Comparison of ENCODE assay signal across 24 cellular contexts in genomic region chr4:119865789-119866188, GRCh38.
DNase-seq lines count a peak whose midpoint lies in the region; FAIRE-seq and TF ChIP-seq lines count a peak whose summit lies in the region.
"Had no signal": no experiment of that assay in that cellular context is flagged by ENCODE, and none has a peak within 500 bp of the region (broad histone marks: within the 10 kb centered on the region; RNA-seq: fewer than 3 reads in every experiment).

No MANE protein-coding gene starts in this region.

- H3K36me3 ChIP-seq in ACC112 (ENCODE audit: insufficient read depth, low read length): no peaks in the 10 kb centered on the region
- H3K36me3 ChIP-seq in ascending aorta: no peaks in the 10 kb centered on the region
- H3K36me3 ChIP-seq in small intestine (ENCODE audit: control insufficient read depth in 2 of 2, insufficient read depth in 2 of 2, low read length in 2 of 2): no peaks in the 10 kb centered on the region
- H3K36me3 ChIP-seq in left ventricle myocardium inferior: no peaks in the 10 kb centered on the region
- H3K36me3 ChIP-seq: HAP-1 had no signal

- DNase-seq in ascending aorta (ENCODE audit: low spot score in 2 of 2) (no peak), fibroblast of peridontal ligament (ENCODE audit: extremely low read depth) (peak; percentile 25), small intestine (no peak), KBM-7 (no peak), cerebellar cortex (ENCODE audit: low spot score) (no peak), left ventricle myocardium inferior (no peak)
- DNase-seq: C1 segment of cervical spinal cord; CD4-positive, alpha-beta memory T cell; COR-L47; DMS53; HFFc6; NCI-H1048; NCI-H1417; NCI-H1694; NCI-H2029 treated with DMSO at 0.1 percent for 48 hours; NCI-H446 treated with DMSO at 0.1 percent for 48 hours; NCI-H526 treated with DMSO at 0.1 percent for 48 hours; SHP77 had no signal

- H3K27me3 ChIP-seq in ACC112 (ENCODE audit: insufficient read depth, low read length) (no peaks in the 10 kb centered on the region), ascending aorta (no peaks in the 10 kb centered on the region), small intestine (ENCODE audit: control insufficient read depth in 2 of 2, insufficient read depth in 2 of 2, low read length in 2 of 2) (no peaks in the 10 kb centered on the region), left ventricle myocardium inferior (ENCODE audit: low read depth) (no peaks in the 10 kb centered on the region)

- in situ Hi-C loops in KBM-7 (cut with MboI; ENCODE audit: low pct_unique_long_range_greater_than_20kb, low sequenced_read_pairs): no loop called here

- H3K9me3 ChIP-seq in ascending aorta: no peaks in the 10 kb centered on the region
- no peaks in the 10 kb centered on the region for H3K9me3 ChIP-seq in small intestine (ENCODE audit: control insufficient read depth, low read depth)
- no peaks in the 10 kb centered on the region for H3K9me3 ChIP-seq in left ventricle myocardium inferior (replicated peaks)
- H3K9me3 ChIP-seq: HAP-1 had no signal

- no peak for TF ChIP-seq CTCF in ascending aorta (IDR thresholded peaks at IDR 0.05)
- TF ChIP-seq CTCF in left ventricle myocardium inferior (IDR thresholded peaks at IDR 0.05; ENCODE audit: borderline replicate concordance): no peak

- intact Hi-C loops in ascending aorta (cut with DNase I): loop anchor here (2.0 to 5.0 kb wide), 3 partner anchors 31 to 237 kb away; partner anchors contain the start of gene PDE5A
- intact Hi-C loops in left ventricle myocardium inferior (cut with micrococcal nuclease): no loop called here

- H3K4me3 ChIP-seq in ACC112 (ENCODE audit: low read depth, low read length): peak overlapping the region; percentile 11; the same call in 1 of the 2 replicates
- no peak overlapping the region for H3K4me3 ChIP-seq in ascending aorta
- no peak overlapping the region for H3K4me3 ChIP-seq in small intestine (ENCODE audit: low read depth in 1 of 2, low read length in 2 of 2)
- no peak overlapping the region for H3K4me3 ChIP-seq in left ventricle myocardium inferior
- H3K4me3 ChIP-seq: GM12878, GM23338, HAP-1 had no signal

- peak; percentile 81 for FAIRE-seq in small intestine (lab: Jason Lieb, UNC)
- FAIRE-seq: GM12878, HTR-8/SVneo had no signal

- no peak overlapping the region for H3K27ac ChIP-seq in ACC112 (ENCODE audit: low read depth, low read length)
- H3K27ac ChIP-seq in ascending aorta: peak overlapping the region; percentile 74 to 78
- H3K27ac ChIP-seq in small intestine (ENCODE audit: low read depth in 1 of 2, low read length in 1 of 2): no peak overlapping the region
- no peak overlapping the region for H3K27ac ChIP-seq in left ventricle myocardium inferior (replicated peaks)
- H3K27ac ChIP-seq: RWPE1 had no signal

- H3K4me1 ChIP-seq in ACC112 (ENCODE audit: control insufficient read depth, insufficient read depth, low read length, unreplicated experiment) (no peaks in the 10 kb centered on the region), ascending aorta (peaks cover 0 to 22% of the 10 kb centered on the region in 2 donors), small intestine (ENCODE audit: control insufficient read depth in 2 of 2, insufficient read depth in 1 of 2, low read depth in 1 of 2, low read length in 1 of 2) (peaks cover 0 to 4% of the 10 kb centered on the region in 2 donors), left ventricle myocardium inferior (no peaks in the 10 kb centered on the region)
- H3K4me1 ChIP-seq: HAP-1 had no signal

- H2AFZ ChIP-seq in ACC112 (ENCODE audit: low read length, unreplicated experiment): peak overlapping the region; percentile 14
- H2AFZ ChIP-seq: GM23338 had no signal

- H3K79me2 ChIP-seq in ACC112 (ENCODE audit: control insufficient read depth, insufficient read depth, low read length, unreplicated experiment): no peaks in the 10 kb centered on the region

Comparison
In these comparisons a context has a peak if more than half of its experiments do, and no peak if none do; other contexts are left out.
1. H3K27ac ChIP-seq: peak in ascending aorta (2 of 2); none in ACC112 (single experiment), small intestine (0 of 2) and left ventricle myocardium inferior (single experiment).